In genomic region chr11:73313652-73314051, GRCh38 we compare ENCODE assay signal across 1 cellular context.
TF ChIP-seq lines count a peak whose summit lies in the region.

No MANE protein-coding gene starts in this region.

TF ChIP-seq in SK-N-SH treated with all-trans-retinoic acid at 6 μM for 48 hours, 23 proteins besides CTCF, POLR2A, EP300 and RAD21 (continued from another document):
- TF ChIP-seq CSRNP3 (CRISPR knock-in tag; IDR thresholded peaks at IDR 0.05) (no peak), POU6F1 (CRISPR knock-in tag; IDR thresholded peaks at IDR 0.05; ENCODE audit: borderline replicate concordance, low read depth) (no peak), PATZ1 (CRISPR knock-in tag; IDR thresholded peaks at IDR 0.05; ENCODE audit: borderline replicate concordance) (no peak), SNAI2 (CRISPR knock-in tag; IDR thresholded peaks at IDR 0.05) (no peak), ARNTL (CRISPR knock-in tag; IDR thresholded peaks at IDR 0.05; ENCODE audit: borderline replicate concordance, low read depth) (no peak), CSDC2 (CRISPR knock-in tag; IDR thresholded peaks at IDR 0.05) (no peak), GLIS3 (CRISPR knock-in tag; IDR thresholded peaks at IDR 0.05) (no peak), ZNF565 (CRISPR knock-in tag; conservative IDR thresholded peaks at IDR 0.05; ENCODE audit: low read depth) (no peak)
TF ChIP-seq in SK-N-SH treated with all-trans-retinoic acid at 6 μM for 48 hours: peak in this region for 0.
